Comparison of ENCODE assay signal across 8 cellular contexts in genomic region chr2:151591250-151591904, GRCh38.
DNase-seq lines count a peak whose midpoint lies in the region; ATAC-seq, FAIRE-seq and TF ChIP-seq lines count a peak whose summit lies in the region.
"Not testable (repeated sequence)": the region's sequence is repeated elsewhere in the genome, so short reads cannot be mapped to it uniquely, and the experiment has no call there.

No MANE protein-coding gene starts in this region.

- not testable (repeated sequence) for DNase-seq in AG10803 (ENCODE audit: low read depth); OCI-LY7 (ENCODE audit: low spot score); K562 (ENCODE audit: extremely low read depth in 1 of 4, low spot score in 3 of 4); Right ventricle myocardium superior
- peak; percentile 5 for DNase-seq in naive B cell

- not testable (repeated sequence) for H3K27me3 ChIP-seq in K562 (ENCODE audit: control insufficient read depth in 2 of 2, insufficient read depth in 2 of 2, low read length in 2 of 2); skeletal muscle tissue (ENCODE audit: control insufficient read depth in 3 of 3, insufficient read depth in 3 of 3, low read length in 3 of 3)

- not testable (repeated sequence) for H3K9ac ChIP-seq in K562 (ENCODE audit: insufficient read depth in 1 of 2, low read depth in 2 of 2, low read length in 2 of 2); skeletal muscle tissue (ENCODE audit: low read depth in 1 of 3, low read length in 3 of 3)

- not testable (repeated sequence) for H3K4me2 ChIP-seq in OCI-LY7 (ENCODE audit: low read length); K562 (ENCODE audit: insufficient read depth, low read length)

- FAIRE-seq in K562 (lab: Jason Lieb, UNC): not testable (repeated sequence)

- H3K27ac ChIP-seq in OCI-LY7 (ENCODE audit: low read depth, low read length, poor library complexity, severe bottlenecking); K562 (ENCODE audit: extremely low read depth, low read depth, low read length): not testable (repeated sequence)
- H3K27ac ChIP-seq in skeletal muscle tissue (ENCODE audit: low read depth, low read length): peak overlapping the region; percentile 30

- not testable (repeated sequence) for H2AFZ ChIP-seq in OCI-LY7 (ENCODE audit: low read length); K562 (ENCODE audit: low read depth, low read length)

- not testable (repeated sequence) for BruUV-seq in OCI-LY7 (replicated peaks; lab: Mats Ljungman, UMichigan); K562 (replicated peaks; lab: Mats Ljungman, UMichigan)

- H3K4me1 Mint-ChIP-seq in naive B cell: not testable (repeated sequence)

- in situ Hi-C loops in K562 (cut with MboI): not testable (repeated sequence)

- not testable (repeated sequence) for H3K9me3 Mint-ChIP-seq in naive B cell

- H3K4me1 ChIP-seq in OCI-LY7 (ENCODE audit: insufficient read depth, low read length, poor library complexity, severe bottlenecking); K562 (replicated peaks in 1 of 2; ENCODE audit: control insufficient read depth in 2 of 2, insufficient read depth in 2 of 2, low read length in 2 of 2); skeletal muscle tissue (ENCODE audit: control insufficient read depth in 3 of 3, insufficient read depth in 3 of 3, low read length in 3 of 3): not testable (repeated sequence)

- H3K36me3 ChIP-seq in OCI-LY7 (ENCODE audit: insufficient read depth, low read length); K562 (ENCODE audit: control insufficient read depth, insufficient read depth, low read length); skeletal muscle tissue (ENCODE audit: control insufficient read depth in 3 of 3, insufficient read depth in 3 of 3, low read length in 3 of 3): not testable (repeated sequence)

- not testable (repeated sequence) for H4K20me1 ChIP-seq in OCI-LY7 (ENCODE audit: insufficient read depth, low read length); K562 (replicated peaks; ENCODE audit: control insufficient read depth, insufficient read depth, low read length)

- intact Hi-C loops in OCI-LY7 (cut with micrococcal nuclease; ENCODE audit: unreplicated experiment); K562 (cut with micrococcal nuclease); Right ventricle myocardium superior (cut with DNase I): not testable (repeated sequence)

- CTCF ChIA-PET in OCI-LY7 (lab: Charles Lee; ENCODE audit: unreplicated experiment); K562 (lab: Yijun Ruan, JAX; ENCODE audit: low intra/inter-chr PET ratio): not testable (repeated sequence)

- not testable (repeated sequence) for H3K4me3 Mint-ChIP-seq in naive B cell

- not testable (repeated sequence) for H3K9me1 ChIP-seq in K562 (ENCODE audit: control insufficient read depth, insufficient read depth, low read length)

- ATAC-seq in GM18909 (IDR thresholded peaks at IDR 0.05; ENCODE audit: poor library complexity, unreplicated experiment): peak; percentile 54
- peak; percentile 64 for ATAC-seq in HG02938 (IDR thresholded peaks at IDR 0.05; ENCODE audit: unreplicated experiment)
- peak; percentile 82 for ATAC-seq in K562
- peak; percentile 59 for ATAC-seq in Right ventricle myocardium superior (ENCODE audit: poor library complexity)
- peak in 1 of 2 donors; percentile 41 for ATAC-seq in naive B cell (ENCODE audit: low read depth in 2 of 2)

- 25% methylated on average over 4 of the region's 5 CpGs for WGBS in K562 (ENCODE audit: insufficient coverage, low coverage, missing lambda C conversion rate)

- TF ChIP-seq CTCF in AG10803 (conservative IDR thresholded peaks at IDR 0.05; ENCODE audit: low read length) (peak; percentile 10; the same call in 1 of the 2 replicates), OCI-LY7 (conservative IDR thresholded peaks at IDR 0.05; ENCODE audit: low read length) (peak; percentile 52; the same call in 1 of the 2 replicates)
- TF ChIP-seq CTCF in K562 (IDR thresholded peaks at IDR 0.05 in 2 of 3, conservative IDR thresholded peaks at IDR 0.05 in 1 of 3; ENCODE audit: insufficient read depth in 2 of 3, low read depth in 1 of 3, low read length in 3 of 3): not testable (repeated sequence)

- not testable (repeated sequence) for H3K79me2 ChIP-seq in OCI-LY7 (ENCODE audit: insufficient read depth, low read depth, low read length); K562 (ENCODE audit: control insufficient read depth, insufficient read depth, low read length)

- TF ChIP-seq POLR2A in K562 (conservative IDR thresholded peaks at IDR 0.05): not testable (repeated sequence)

- H3K27me3 Mint-ChIP-seq in naive B cell: not testable (repeated sequence)

- not testable (repeated sequence) for H3K27ac Mint-ChIP-seq in naive B cell

- TF ChIP-seq RAD21 in K562 (CRISPR knock-in tag; conservative IDR thresholded peaks at IDR 0.05 in 1 of 2, IDR thresholded peaks at IDR 0.05 in 1 of 2): not testable (repeated sequence)

- H3K4me3 ChIP-seq in AG10803 (ENCODE audit: low read length); OCI-LY7 (ENCODE audit: low read depth, low read length, poor library complexity, severe bottlenecking); K562; skeletal muscle tissue (ENCODE audit: low read length in 3 of 3): not testable (repeated sequence)

- H3K36me3 Mint-ChIP-seq in naive B cell: not testable (repeated sequence)

- POLR2A ChIA-PET in OCI-LY7 (lab: Charles Lee); K562 (lab: Yijun Ruan, JAX): not testable (repeated sequence)

- H3K9me2 ChIP-seq in OCI-LY7 (ENCODE audit: insufficient read depth, low read length): not testable (repeated sequence)

- TF ChIP-seq EP300 in K562 (IDR thresholded peaks at IDR 0.05; ENCODE audit: low read length): not testable (repeated sequence)

- H3K9me3 ChIP-seq in OCI-LY7 (ENCODE audit: low read length); K562 (replicated peaks; ENCODE audit: control insufficient read depth, insufficient read depth, low read depth, low read length); skeletal muscle tissue (ENCODE audit: control insufficient read depth in 3 of 3, low read length in 3 of 3): not testable (repeated sequence)
